In the genomic region with DNA sequence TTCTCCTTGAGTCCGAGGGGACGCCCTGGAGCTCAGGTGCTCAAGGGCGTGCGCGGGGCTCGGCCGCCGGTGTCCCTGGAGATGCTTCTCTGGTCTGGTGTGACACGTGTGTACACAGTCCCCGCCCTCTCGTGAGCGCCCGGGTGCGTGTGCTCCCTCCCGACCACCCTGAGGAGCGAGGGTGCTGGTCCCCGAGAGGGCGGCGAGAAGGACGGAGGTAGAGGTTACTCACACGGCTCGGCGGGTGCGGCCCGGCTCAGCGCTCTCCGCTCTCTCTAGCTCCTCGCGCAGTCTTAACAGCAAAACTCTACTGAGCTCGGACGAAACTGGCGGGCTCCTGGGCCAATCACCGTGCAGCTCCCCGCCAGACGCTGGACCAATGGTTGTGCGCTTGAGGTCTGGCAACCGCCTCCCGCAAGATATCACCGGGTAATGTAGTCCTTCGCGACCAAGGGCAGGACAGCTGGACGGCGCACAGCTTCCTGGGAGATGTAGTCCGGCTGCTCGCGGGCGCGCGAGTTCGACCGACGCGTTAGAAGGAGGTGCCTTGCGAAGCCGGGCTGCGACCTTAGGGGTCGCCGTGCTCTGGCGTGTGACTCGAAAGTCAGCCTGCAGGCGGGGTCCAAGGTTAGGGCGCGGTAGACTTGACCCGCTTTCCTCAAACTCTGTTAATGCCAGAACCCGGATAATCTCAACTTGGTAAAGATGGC, we compare ENCODE assay signal across 1 cellular context.
TF ChIP-seq lines count a peak whose summit lies in the region.

A gene (minus strand): TSS at position 312 of the 710 bp plus-strand sequence. CDS start 2,669 bp downstream, outside the sequence.

TF ChIP-seq in HepG2, 621 proteins besides CTCF, POLR2A, EP300 and RAD21 (continued from another document and continues in another):
- TF ChIP-seq, protein P1, sequence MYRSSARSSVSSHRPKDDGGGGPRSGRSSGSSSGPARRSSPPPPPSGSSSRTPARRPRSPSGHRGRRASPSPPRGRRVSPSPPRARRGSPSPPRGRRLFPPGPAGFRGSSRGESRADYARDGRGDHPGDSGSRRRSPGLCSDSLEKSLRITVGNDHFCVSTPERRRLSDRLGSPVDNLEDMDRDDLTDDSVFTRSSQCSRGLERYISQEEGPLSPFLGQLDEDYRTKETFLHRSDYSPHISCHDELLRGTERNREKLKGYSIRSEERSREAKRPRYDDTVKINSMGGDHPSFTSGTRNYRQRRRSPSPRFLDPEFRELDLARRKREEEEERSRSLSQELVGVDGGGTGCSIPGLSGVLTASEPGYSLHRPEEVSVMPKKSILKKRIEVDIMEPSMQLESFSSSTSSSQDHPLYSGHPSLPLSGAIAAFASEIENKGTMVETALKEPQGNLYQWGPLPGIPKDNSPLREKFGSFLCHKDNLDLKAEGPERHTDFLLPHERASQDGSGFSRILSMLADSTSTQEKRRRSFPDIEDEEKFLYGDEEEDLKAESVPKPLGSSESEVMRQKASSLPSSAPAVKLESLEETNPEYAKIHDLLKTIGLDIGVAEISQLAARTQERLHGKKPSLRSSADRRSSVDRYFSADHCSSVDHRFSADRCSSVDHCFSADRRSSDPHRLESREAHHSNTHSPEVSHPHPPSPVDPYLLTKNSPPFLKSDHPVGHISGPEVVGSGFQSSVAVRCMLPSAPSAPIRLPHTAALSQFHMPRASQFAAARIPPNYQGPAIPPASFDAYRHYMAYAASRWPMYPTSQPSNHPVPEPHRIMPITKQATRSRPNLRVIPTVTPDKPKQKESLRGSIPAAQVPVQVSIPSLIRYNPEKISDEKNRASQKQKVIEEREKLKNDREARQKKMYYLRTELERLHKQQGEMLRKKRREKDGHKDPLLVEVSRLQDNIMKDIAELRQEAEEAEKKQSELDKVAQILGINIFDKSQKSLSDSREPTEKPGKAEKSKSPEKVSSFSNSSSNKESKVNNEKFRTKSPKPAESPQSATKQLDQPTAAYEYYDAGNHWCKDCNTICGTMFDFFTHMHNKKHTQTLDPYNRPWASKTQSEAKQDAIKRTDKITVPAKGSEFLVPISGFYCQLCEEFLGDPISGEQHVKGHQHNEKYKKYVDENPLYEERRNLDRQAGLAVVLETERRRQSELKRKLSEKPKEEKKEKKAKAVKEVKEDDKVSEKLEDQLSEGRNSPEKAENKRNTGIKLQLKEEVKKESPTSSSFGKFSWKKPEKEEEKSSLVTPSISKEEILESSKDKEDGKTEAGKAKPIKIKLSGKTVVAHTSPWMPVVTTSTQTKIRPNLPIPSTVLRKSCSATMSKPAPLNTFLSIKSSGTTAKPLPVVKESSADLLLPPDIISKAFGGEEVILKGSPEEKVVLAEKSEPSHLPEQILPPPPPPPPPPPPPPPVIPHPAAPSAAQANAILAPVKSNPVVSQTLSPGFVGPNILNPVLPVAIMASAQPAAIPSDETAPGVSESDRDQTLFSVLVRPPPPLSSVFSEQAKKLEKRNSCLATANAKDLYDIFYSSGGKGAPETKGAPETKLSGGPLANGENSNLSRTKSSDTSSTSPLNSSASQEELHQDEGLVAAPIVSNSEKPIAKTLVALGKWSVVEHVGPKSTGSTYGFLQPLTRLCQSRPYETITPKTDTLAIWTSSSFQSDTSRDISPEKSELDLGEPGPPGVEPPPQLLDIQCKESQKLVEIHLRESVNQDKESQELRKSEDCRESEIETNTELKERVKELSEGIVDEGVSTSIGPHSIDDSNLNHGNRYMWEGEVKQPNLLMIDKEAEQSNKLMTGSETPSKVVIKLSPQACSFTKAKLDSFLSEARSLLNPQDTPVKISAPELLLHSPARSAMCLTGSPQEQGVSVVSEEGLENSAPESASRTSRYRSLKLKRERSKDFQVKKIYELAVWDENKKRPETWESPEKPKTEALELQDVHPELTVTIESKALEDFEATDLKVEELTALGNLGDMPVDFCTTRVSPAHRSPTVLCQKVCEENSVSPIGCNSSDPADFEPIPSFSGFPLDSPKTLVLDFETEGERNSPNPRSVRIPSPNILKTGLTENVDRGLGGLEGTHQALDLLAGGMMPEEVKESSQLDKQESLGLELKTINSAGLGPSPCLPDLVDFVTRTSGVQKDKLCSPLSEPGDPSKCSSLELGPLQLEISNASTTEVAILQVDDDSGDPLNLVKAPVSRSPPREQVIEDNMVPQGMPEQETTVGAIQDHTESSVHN (CRISPR knock-in tag; IDR thresholded peaks at IDR 0.05), result no peak; the same call in 1 of the 2 replicates
- TF ChIP-seq ATF1 (CRISPR knock-in tag; IDR thresholded peaks at IDR 0.05), result peak; percentile 82
- TF ChIP-seq AHR (CRISPR knock-in tag; IDR thresholded peaks at IDR 0.05), result no peak
- no peak; the same call in 1 of the 2 replicates for TF ChIP-seq GTF3A (CRISPR knock-in tag; conservative IDR thresholded peaks at IDR 0.05)
- TF ChIP-seq, protein P2, sequence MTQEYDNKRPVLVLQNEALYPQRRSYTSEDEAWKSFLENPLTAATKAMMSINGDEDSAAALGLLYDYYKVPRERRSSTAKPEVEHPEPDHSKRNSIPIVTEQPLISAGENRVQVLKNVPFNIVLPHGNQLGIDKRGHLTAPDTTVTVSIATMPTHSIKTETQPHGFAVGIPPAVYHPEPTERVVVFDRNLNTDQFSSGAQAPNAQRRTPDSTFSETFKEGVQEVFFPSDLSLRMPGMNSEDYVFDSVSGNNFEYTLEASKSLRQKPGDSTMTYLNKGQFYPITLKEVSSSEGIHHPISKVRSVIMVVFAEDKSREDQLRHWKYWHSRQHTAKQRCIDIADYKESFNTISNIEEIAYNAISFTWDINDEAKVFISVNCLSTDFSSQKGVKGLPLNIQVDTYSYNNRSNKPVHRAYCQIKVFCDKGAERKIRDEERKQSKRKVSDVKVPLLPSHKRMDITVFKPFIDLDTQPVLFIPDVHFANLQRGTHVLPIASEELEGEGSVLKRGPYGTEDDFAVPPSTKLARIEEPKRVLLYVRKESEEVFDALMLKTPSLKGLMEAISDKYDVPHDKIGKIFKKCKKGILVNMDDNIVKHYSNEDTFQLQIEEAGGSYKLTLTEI (CRISPR knock-in tag; conservative IDR thresholded peaks at IDR 0.05), result no peak
- no peak for TF ChIP-seq ZNF652 (CRISPR knock-in tag; IDR thresholded peaks at IDR 0.05; ENCODE audit: borderline replicate concordance, low read depth)
- TF ChIP-seq, protein P3, sequence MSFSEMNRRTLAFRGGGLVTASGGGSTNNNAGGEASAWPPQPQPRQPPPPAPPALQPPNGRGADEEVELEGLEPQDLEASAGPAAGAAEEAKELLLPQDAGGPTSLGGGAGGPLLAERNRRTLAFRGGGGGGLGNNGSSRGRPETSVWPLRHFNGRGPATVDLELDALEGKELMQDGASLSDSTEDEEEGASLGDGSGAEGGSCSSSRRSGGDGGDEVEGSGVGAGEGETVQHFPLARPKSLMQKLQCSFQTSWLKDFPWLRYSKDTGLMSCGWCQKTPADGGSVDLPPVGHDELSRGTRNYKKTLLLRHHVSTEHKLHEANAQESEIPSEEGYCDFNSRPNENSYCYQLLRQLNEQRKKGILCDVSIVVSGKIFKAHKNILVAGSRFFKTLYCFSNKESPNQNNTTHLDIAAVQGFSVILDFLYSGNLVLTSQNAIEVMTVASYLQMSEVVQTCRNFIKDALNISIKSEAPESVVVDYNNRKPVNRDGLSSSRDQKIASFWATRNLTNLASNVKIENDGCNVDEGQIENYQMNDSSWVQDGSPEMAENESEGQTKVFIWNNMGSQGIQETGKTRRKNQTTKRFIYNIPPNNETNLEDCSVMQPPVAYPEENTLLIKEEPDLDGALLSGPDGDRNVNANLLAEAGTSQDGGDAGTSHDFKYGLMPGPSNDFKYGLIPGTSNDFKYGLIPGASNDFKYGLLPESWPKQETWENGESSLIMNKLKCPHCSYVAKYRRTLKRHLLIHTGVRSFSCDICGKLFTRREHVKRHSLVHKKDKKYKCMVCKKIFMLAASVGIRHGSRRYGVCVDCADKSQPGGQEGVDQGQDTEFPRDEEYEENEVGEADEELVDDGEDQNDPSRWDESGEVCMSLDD (CRISPR knock-in tag; IDR thresholded peaks at IDR 0.05; ENCODE audit: borderline replicate concordance), result no peak
- TF ChIP-seq NBN (conservative IDR thresholded peaks at IDR 0.05), result no peak
- TF ChIP-seq REXO4 (CRISPR knock-in tag; IDR thresholded peaks at IDR 0.05; ENCODE audit: borderline replicate concordance), result no peak
- TF ChIP-seq ZSCAN29 (CRISPR knock-in tag; conservative IDR thresholded peaks at IDR 0.05), result peak; percentile 81; the same call in 1 of the 2 replicates
- no peak for TF ChIP-seq ZFP36L2 (CRISPR knock-in tag; IDR thresholded peaks at IDR 0.05)
- peak; percentile 92 for TF ChIP-seq PHF8 (CRISPR knock-in tag; IDR thresholded peaks at IDR 0.05)
- TF ChIP-seq ZSCAN21 (CRISPR knock-in tag; IDR thresholded peaks at IDR 0.05; ENCODE audit: borderline replicate concordance), result no peak; the same call in 1 of the 2 replicates
- TF ChIP-seq SP1 (IDR thresholded peaks at IDR 0.05), result no peak
- TF ChIP-seq SP1 (CRISPR knock-in tag; IDR thresholded peaks at IDR 0.05), result peak; percentile 84
- peak; percentile 56 for TF ChIP-seq HNRNPK (IDR thresholded peaks at IDR 0.05; ENCODE audit: low read depth, low read length, poor library complexity, severe bottlenecking)
- TF ChIP-seq, protein P4, sequence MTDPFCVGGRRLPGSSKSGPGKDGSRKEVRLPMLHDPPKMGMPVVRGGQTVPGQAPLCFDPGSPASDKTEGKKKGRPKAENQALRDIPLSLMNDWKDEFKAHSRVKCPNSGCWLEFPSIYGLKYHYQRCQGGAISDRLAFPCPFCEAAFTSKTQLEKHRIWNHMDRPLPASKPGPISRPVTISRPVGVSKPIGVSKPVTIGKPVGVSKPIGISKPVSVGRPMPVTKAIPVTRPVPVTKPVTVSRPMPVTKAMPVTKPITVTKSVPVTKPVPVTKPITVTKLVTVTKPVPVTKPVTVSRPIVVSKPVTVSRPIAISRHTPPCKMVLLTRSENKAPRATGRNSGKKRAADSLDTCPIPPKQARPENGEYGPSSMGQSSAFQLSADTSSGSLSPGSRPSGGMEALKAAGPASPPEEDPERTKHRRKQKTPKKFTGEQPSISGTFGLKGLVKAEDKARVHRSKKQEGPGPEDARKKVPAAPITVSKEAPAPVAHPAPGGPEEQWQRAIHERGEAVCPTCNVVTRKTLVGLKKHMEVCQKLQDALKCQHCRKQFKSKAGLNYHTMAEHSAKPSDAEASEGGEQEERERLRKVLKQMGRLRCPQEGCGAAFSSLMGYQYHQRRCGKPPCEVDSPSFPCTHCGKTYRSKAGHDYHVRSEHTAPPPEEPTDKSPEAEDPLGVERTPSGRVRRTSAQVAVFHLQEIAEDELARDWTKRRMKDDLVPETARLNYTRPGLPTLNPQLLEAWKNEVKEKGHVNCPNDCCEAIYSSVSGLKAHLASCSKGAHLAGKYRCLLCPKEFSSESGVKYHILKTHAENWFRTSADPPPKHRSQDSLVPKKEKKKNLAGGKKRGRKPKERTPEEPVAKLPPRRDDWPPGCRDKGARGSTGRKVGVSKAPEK (CRISPR knock-in tag; IDR thresholded peaks at IDR 0.05; ENCODE audit: borderline replicate concordance), result peak; percentile 50; the same call in 1 of the 2 replicates
- no peak for TF ChIP-seq DNMT3B (CRISPR knock-in tag; conservative IDR thresholded peaks at IDR 0.05)
- TF ChIP-seq PAX8 (CRISPR knock-in tag; IDR thresholded peaks at IDR 0.05; ENCODE audit: borderline replicate concordance), result no peak
- peak; percentile 86 for TF ChIP-seq ASH2L (IDR thresholded peaks at IDR 0.05; ENCODE audit: insufficient read length, low read depth, low read length)
- TF ChIP-seq REPIN1 (CRISPR knock-in tag; IDR thresholded peaks at IDR 0.05; ENCODE audit: borderline replicate concordance, low read depth), result peak; percentile 93; the same call in 1 of the 2 replicates
- TF ChIP-seq MTA1 (CRISPR knock-in tag; IDR thresholded peaks at IDR 0.05; ENCODE audit: borderline replicate concordance), result peak; percentile 77; the same call in 1 of the 2 replicates
- TF ChIP-seq ZBTB3 (CRISPR knock-in tag; IDR thresholded peaks at IDR 0.05; ENCODE audit: borderline replicate concordance, low read depth), result no peak
- TF ChIP-seq JARID2 (CRISPR knock-in tag; IDR thresholded peaks at IDR 0.05; ENCODE audit: insufficient replicate concordance), result no peak
- no peak; the same call in 1 of the 2 replicates for TF ChIP-seq ZSCAN25 (CRISPR knock-in tag; IDR thresholded peaks at IDR 0.05)
- peak; percentile 23; the same call in 1 of the 2 replicates for TF ChIP-seq NCOR1 (IDR thresholded peaks at IDR 0.05; ENCODE audit: borderline replicate concordance, low read length)
- TF ChIP-seq, protein P5, sequence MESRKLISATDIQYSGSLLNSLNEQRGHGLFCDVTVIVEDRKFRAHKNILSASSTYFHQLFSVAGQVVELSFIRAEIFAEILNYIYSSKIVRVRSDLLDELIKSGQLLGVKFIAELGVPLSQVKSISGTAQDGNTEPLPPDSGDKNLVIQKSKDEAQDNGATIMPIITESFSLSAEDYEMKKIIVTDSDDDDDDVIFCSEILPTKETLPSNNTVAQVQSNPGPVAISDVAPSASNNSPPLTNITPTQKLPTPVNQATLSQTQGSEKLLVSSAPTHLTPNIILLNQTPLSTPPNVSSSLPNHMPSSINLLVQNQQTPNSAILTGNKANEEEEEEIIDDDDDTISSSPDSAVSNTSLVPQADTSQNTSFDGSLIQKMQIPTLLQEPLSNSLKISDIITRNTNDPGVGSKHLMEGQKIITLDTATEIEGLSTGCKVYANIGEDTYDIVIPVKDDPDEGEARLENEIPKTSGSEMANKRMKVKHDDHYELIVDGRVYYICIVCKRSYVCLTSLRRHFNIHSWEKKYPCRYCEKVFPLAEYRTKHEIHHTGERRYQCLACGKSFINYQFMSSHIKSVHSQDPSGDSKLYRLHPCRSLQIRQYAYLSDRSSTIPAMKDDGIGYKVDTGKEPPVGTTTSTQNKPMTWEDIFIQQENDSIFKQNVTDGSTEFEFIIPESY (CRISPR knock-in tag; IDR thresholded peaks at IDR 0.05), result peak; percentile 84
- 0 out of 2 replicates have a peak, but pooled peaks have one; percentile 1 for TF ChIP-seq ZNF44 (CRISPR knock-in tag; IDR thresholded peaks at IDR 0.05)
- TF ChIP-seq, protein P6, sequence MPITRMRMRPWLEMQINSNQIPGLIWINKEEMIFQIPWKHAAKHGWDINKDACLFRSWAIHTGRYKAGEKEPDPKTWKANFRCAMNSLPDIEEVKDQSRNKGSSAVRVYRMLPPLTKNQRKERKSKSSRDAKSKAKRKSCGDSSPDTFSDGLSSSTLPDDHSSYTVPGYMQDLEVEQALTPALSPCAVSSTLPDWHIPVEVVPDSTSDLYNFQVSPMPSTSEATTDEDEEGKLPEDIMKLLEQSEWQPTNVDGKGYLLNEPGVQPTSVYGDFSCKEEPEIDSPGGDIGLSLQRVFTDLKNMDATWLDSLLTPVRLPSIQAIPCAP (CRISPR knock-in tag; IDR thresholded peaks at IDR 0.05; ENCODE audit: low read depth), result no peak; the same call in 1 of the 2 replicates
- TF ChIP-seq, protein P7, sequence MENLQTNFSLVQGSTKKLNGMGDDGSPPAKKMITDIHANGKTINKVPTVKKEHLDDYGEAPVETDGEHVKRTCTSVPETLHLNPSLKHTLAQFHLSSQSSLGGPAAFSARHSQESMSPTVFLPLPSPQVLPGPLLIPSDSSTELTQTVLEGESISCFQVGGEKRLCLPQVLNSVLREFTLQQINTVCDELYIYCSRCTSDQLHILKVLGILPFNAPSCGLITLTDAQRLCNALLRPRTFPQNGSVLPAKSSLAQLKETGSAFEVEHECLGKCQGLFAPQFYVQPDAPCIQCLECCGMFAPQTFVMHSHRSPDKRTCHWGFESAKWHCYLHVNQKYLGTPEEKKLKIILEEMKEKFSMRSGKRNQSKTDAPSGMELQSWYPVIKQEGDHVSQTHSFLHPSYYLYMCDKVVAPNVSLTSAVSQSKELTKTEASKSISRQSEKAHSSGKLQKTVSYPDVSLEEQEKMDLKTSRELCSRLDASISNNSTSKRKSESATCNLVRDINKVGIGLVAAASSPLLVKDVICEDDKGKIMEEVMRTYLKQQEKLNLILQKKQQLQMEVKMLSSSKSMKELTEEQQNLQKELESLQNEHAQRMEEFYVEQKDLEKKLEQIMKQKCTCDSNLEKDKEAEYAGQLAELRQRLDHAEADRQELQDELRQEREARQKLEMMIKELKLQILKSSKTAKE (CRISPR knock-in tag; IDR thresholded peaks at IDR 0.05; ENCODE audit: borderline replicate concordance), result peak; percentile 54
- TF ChIP-seq DPF2 (CRISPR knock-in tag; IDR thresholded peaks at IDR 0.05; ENCODE audit: borderline replicate concordance, low read depth), result 0 out of 2 replicates have a peak, but pooled peaks have one; percentile 8
- TF ChIP-seq ZKSCAN1 (IDR thresholded peaks at IDR 0.05; ENCODE audit: low read length), result no peak
- TF ChIP-seq GLI4 (CRISPR knock-in tag; IDR thresholded peaks at IDR 0.05; ENCODE audit: borderline replicate concordance), result 0 out of 2 replicates have a peak, but pooled peaks have one; percentile 50
